14 cellular contexts compared by ENCODE assay signal in the genomic region with DNA sequence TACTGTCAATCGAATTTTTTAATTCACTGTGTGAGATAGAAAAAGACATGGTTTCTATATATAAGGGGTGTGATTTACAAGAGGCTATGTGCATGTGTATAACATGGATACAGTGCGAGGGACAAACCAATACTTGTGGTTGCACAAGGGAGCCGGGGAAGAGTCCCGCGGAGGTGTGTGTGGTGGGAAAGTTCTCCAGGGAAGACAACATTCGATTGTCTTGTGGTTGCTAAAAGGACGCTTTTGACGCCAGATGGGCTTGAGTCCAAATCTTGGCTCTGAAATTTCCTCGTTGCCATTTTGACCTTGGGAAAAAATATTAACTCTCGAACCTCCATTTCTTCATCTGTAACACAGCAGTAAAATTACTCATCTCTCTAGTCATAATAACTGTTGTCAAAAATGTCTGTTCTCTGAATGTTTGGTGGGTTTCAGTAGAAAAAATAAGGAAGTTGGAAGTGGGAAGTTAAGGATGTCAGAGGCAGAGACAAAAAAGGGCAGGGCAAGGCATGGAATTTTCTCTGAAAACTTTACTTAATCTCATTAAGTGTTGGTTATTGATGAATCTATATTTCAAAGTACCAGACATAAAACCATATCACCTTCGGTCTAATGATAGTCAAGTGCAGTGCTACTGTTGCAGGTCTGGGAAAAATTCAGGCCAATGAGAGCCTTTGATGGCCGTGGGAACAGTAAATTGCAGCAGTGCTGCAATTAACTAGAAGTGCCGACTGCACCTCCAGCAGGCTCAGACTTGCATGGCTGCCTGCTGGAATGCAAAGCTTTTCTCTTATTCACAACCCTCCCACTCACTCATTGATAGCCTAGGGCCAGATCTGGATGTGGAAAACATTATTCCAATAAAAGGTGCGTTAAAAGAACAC. TPM values are rescaled to one million over a fixed set of nuclear protein-coding genes. Genes with fewer than 3 reads are reported as not detected.
A peak's percentile ranks its signal among the peaks of the same experiment; 100 is the strongest.
DNase-seq lines count a peak whose midpoint lies in the region; ATAC-seq and TF ChIP-seq lines count a peak whose summit lies in the region.
"Had no signal": no experiment of that assay in that cellular context is flagged by ENCODE, and none has a peak within 500 bp of the region (broad histone marks: within the 10 kb centered on the region; RNA-seq: fewer than 3 reads in every experiment).

No MANE protein-coding gene starts in this region.

- no peak for ATAC-seq in activated naive CD4-positive, alpha-beta T cell treated with anti-CD3 and anti-CD28 coated beads, Interleukin-2, amount 50 U/mL, for 72 hours
- ATAC-seq: activated CD8-positive, alpha-beta T cell treated with anti-CD3 and anti-CD28 coated beads for 36 hours; PC-3 had no signal

- no peak overlapping the region for H3K9ac ChIP-seq in mesendoderm (ENCODE audit: low read length)

- in situ Hi-C loops in ACHN (cut with HindIII; ENCODE audit: low pct_ligation_motif_present, low pct_unique_long_range_greater_than_20kb, low sequenced_read_pairs) = no loop called here

- peak overlapping the region; percentile 68 for H3K18ac ChIP-seq in mesendoderm (ENCODE audit: low read length)

- no CpG with 5 or more reads among the region's 14 CpGs for WGBS in mesendoderm (ENCODE audit: extremely low coverage, insufficient coverage, low lambda C conversion rate)

- no peaks in the 10 kb centered on the region for H3K9me3 ChIP-seq in WERI-Rb-1 (ENCODE audit: severe bottlenecking)
- H3K9me3 ChIP-seq: upper lobe of left lung had no signal

- H3K9me3 Mint-ChIP-seq in activated naive CD4-positive, alpha-beta T cell treated with anti-CD3 and anti-CD28 coated beads, Interleukin-2, amount 50 U/mL, for 72 hours = peaks cover 19 to 24% of the 10 kb centered on the region in 2 donors

- TF ChIP-seq CTCF in coronary artery (IDR thresholded peaks at IDR 0.05) (no peak), WERI-Rb-1 (IDR thresholded peaks at IDR 0.05; ENCODE audit: low read depth, low read length) (no peak)

- peaks cover 20% of the 10 kb centered on the region for H3K79me2 ChIP-seq in mesendoderm (ENCODE audit: control insufficient read depth, insufficient read depth, low read length)

- no peak overlapping the region for H4K5ac ChIP-seq in mesendoderm (ENCODE audit: low read length)

- H3K27me3 ChIP-seq in mesendoderm (ENCODE audit: insufficient read depth, low read length, poor library complexity) (no peaks in the 10 kb centered on the region), WERI-Rb-1 (ENCODE audit: insufficient read depth, low read depth, severe bottlenecking) (no peaks in the 10 kb centered on the region)
- H3K27me3 ChIP-seq: spleen, upper lobe of left lung had no signal

- H3K36me3 ChIP-seq in mesendoderm (ENCODE audit: control insufficient read depth, insufficient read depth, low read length) (no peaks in the 10 kb centered on the region), WERI-Rb-1 (no peaks in the 10 kb centered on the region)
- H3K36me3 ChIP-seq: spleen, upper lobe of left lung had no signal

- H2BK5ac ChIP-seq in mesendoderm (ENCODE audit: low read length) = no peak overlapping the region

- H3K23ac ChIP-seq in mesendoderm (ENCODE audit: low read length) = no peak overlapping the region

- peaks cover 12% of the 10 kb centered on the region for H3K4me1 ChIP-seq in mesendoderm (ENCODE audit: control insufficient read depth, low read depth, low read length)

- H3K27ac ChIP-seq in coronary artery = no peak overlapping the region
- H3K27ac ChIP-seq in mesendoderm (ENCODE audit: low read depth, low read length) = no peak overlapping the region
- H3K27ac ChIP-seq in WERI-Rb-1 = no peak overlapping the region

- DNase-seq in ACHN (peak; percentile 61), NCI-H1048 (lab: John Stamatoyannopoulos, UW) (peak; percentile 31), coronary artery (ENCODE audit: low spot score) (no peak), mesendoderm (peak; percentile 68), foreskin melanocyte (no peak), WERI-Rb-1 (no peak), COLO668 (lab: John Stamatoyannopoulos, UW; ENCODE audit: unreplicated experiment) (no peak)
- DNase-seq in activated naive CD4-positive, alpha-beta T cell treated with anti-CD3 and anti-CD28 coated beads, Interleukin-2, amount 50 U/mL, for 72 hours (ENCODE audit: low spot score in 2 of 2) = no peak
- DNase-seq: activated CD8-positive, alpha-beta T cell treated with anti-CD3 and anti-CD28 coated beads for 36 hours; DMS 273 treated with DMSO at 0.1 percent for 48 hours; PC-3; spleen; upper lobe of left lung had no signal

- peaks cover 0 to 18% of the 10 kb centered on the region in 2 donors for H3K36me3 Mint-ChIP-seq in activated naive CD4-positive, alpha-beta T cell treated with anti-CD3 and anti-CD28 coated beads, Interleukin-2, amount 50 U/mL, for 72 hours

- H2BK15ac ChIP-seq in mesendoderm (replicated peaks; ENCODE audit: low read depth) = no peak overlapping the region

- no peak overlapping the region for H4K8ac ChIP-seq in mesendoderm (ENCODE audit: low read depth, low read length)

- H3K4me3 ChIP-seq in coronary artery (peak overlapping the region; percentile 10), mesendoderm (ENCODE audit: low read length) (no peak overlapping the region), WERI-Rb-1 (ENCODE audit: low read depth, low read length) (no peak overlapping the region)
- H3K4me3 ChIP-seq: spleen, upper lobe of left lung had no signal

- peak overlapping the region; percentile 9 for H3K4ac ChIP-seq in mesendoderm (ENCODE audit: low read depth, low read length)

- H2AK5ac ChIP-seq in mesendoderm (ENCODE audit: low read length) = no peak overlapping the region

- no peak overlapping the region for H2BK120ac ChIP-seq in mesendoderm (ENCODE audit: low read depth, low read length)

- H3K56ac ChIP-seq in mesendoderm (ENCODE audit: low read length) = no peak overlapping the region

- H3K79me1 ChIP-seq in mesendoderm (ENCODE audit: low read length) = peaks cover 3% of the 10 kb centered on the region

- no peak overlapping the region for H3K4me2 ChIP-seq in mesendoderm (ENCODE audit: low read length)

- H3K27ac Mint-ChIP-seq in activated naive CD4-positive, alpha-beta T cell treated with anti-CD3 and anti-CD28 coated beads, Interleukin-2, amount 50 U/mL, for 72 hours = no peak overlapping the region
- H3K27ac Mint-ChIP-seq: activated CD8-positive, alpha-beta T cell treated with anti-CD3 and anti-CD28 coated beads for 36 hours had no signal

RNA-seq across cellular contexts. Expression of a gene that starts 16.6 kb away (rescaled TPM):
- 14.9 TPM for polyA plus RNA-seq in mesendoderm (2013, experiment 1 of 2)
- polyA plus RNA-seq in mesendoderm (2013, experiment 2 of 2) = 15.6 TPM
- total RNA-seq in activated naive CD4-positive, alpha-beta T cell treated with anti-CD3 and anti-CD28 coated beads, Interleukin-2, amount 50 U/mL, for 72 hours = not detected
- total RNA-seq: activated CD8-positive, alpha-beta T cell treated with anti-CD3 and anti-CD28 coated beads for 36 hours; PC-3; T-helper 2 cell treated with Interferon-gamma antibody and Interleukin-4, amounts not matched to agents 100 ng/mL and 5 ng/mL, for 36 hours had no signal

Comparison
In these comparisons a context has a peak if more than half of its experiments do, and no peak if none do; other contexts are left out.
1. DNase-seq: peak in ACHN (single experiment), NCI-H1048 (single experiment) and mesendoderm (single experiment); none in coronary artery (single experiment), activated naive CD4-positive, alpha-beta T cell treated with anti-CD3 and anti-CD28 coated beads, Interleukin-2, amount 50 U/mL, for 72 hours (0 of 2), foreskin melanocyte (single experiment), WERI-Rb-1 (single experiment) and COLO668 (single experiment).